8 cellular contexts compared by ENCODE assay signal in genomic region chr18:5294113-5294617, GRCh38. TPM values are rescaled to one million over a fixed set of nuclear protein-coding genes. Genes with fewer than 3 reads are reported as not detected.
DNase-seq lines count a peak whose midpoint lies in the region; ATAC-seq and TF ChIP-seq lines count a peak whose summit lies in the region.

No MANE protein-coding gene starts in this region.

- no peaks in the 10 kb centered on the region for H3K27me3 ChIP-seq in tibial nerve

- H3K36me3 ChIP-seq in SK-N-MC (ENCODE audit: insufficient read depth, low read length) = peaks cover 29% of the 10 kb centered on the region; the same call in 1 of the 2 replicates
- peaks cover 0 to 21% (median 0%) of the 10 kb centered on the region in 3 donors for H3K36me3 ChIP-seq in tibial nerve

- 31 to 38% methylated on average over 9 of the region's 9 CpGs for WGBS in tibial nerve, 2 donors

- peak overlapping the region; percentile 71 for H3K9ac ChIP-seq in SK-N-MC (ENCODE audit: insufficient read length)

- intact Hi-C loops in natural killer cell (cut with micrococcal nuclease) = loop anchor here (1.0 kb wide), 1 partner anchor 56 kb away; no protein-coding TSS in a partner anchor

- no peak for TF ChIP-seq EP300 in tibial nerve (IDR thresholded peaks at IDR 0.05)

- TF ChIP-seq CTCF in natural killer cell (IDR thresholded peaks at IDR 0.05) (no peak), tibial nerve (IDR thresholded peaks at IDR 0.05) (no peak)

- peaks cover 40% of the 10 kb centered on the region for H3K36me3 Mint-ChIP-seq in effector memory CD8-positive, alpha-beta T cell (ENCODE audit: insufficient read depth)
- peaks cover 15% of the 10 kb centered on the region for H3K36me3 Mint-ChIP-seq in natural killer cell

- H3K9me3 ChIP-seq in SK-N-MC (ENCODE audit: low read depth, low read length) (no peaks in the 10 kb centered on the region), tibial nerve (no peaks in the 10 kb centered on the region)

- peaks cover 0 to 22% (median 11%) of the 10 kb centered on the region in 4 donors for H3K4me1 ChIP-seq in tibial nerve

- peaks cover 13 to 38% of the 10 kb centered on the region in 2 donors for H3K4me1 Mint-ChIP-seq in effector memory CD8-positive, alpha-beta T cell (ENCODE audit: low read depth in 2 of 2)
- peaks cover 20 to 32% of the 10 kb centered on the region in 2 donors for H3K4me1 Mint-ChIP-seq in natural killer cell

- H3K4me3 Mint-ChIP-seq in effector memory CD8-positive, alpha-beta T cell = peak overlapping the region; percentile 94
- H3K4me3 Mint-ChIP-seq in natural killer cell = peak overlapping the region; percentile 89

- DNase-seq in NCI-H82 (lab: John Stamatoyannopoulos, UW) (peak; percentile 41), NCI-H82 treated with DMSO at 0.1 percent for 48 hours (lab: John Stamatoyannopoulos, UW; ENCODE audit: unreplicated experiment) (no peak), SK-N-MC (ENCODE audit: low read depth, low spot score) (no peak), natural killer cell (peak; percentile 18), tibial nerve (ENCODE audit: low spot score in 2 of 2) (peak in 1 of 2 donors; percentile 20), 8988T (no peak)
- peak in 1 of 3 experiments; percentile 12 for DNase-seq in effector memory CD8-positive, alpha-beta T cell

- peak overlapping the region; percentile 76; the same call in 1 of the 2 replicates for H3K27ac ChIP-seq in SK-N-MC
- H3K27ac ChIP-seq in tibial nerve = peak overlapping the region; percentile 68 to 97 (median 94)

- ATAC-seq in effector memory CD8-positive, alpha-beta T cell (replicated peaks) = no peak
- peak in 1 of 3 donors; percentile 4 for ATAC-seq in natural killer cell
- ATAC-seq in HG03442 (IDR thresholded peaks at IDR 0.05; ENCODE audit: unreplicated experiment) = no peak

- H3K9me3 Mint-ChIP-seq in effector memory CD8-positive, alpha-beta T cell = no peaks in the 10 kb centered on the region
- H3K9me3 Mint-ChIP-seq in natural killer cell = no peaks in the 10 kb centered on the region

- H3K27me3 Mint-ChIP-seq in effector memory CD8-positive, alpha-beta T cell = no peaks in the 10 kb centered on the region
- H3K27me3 Mint-ChIP-seq in natural killer cell (ENCODE audit: low read depth in 2 of 2) = peaks cover 2 to 5% of the 10 kb centered on the region in 2 donors

- H3K27ac Mint-ChIP-seq in effector memory CD8-positive, alpha-beta T cell = peak overlapping the region; percentile 97 to 98
- H3K27ac Mint-ChIP-seq in natural killer cell = peak overlapping the region; percentile 92 to 94

- TF ChIP-seq POLR2A in tibial nerve (IDR thresholded peaks at IDR 0.05) = no peak

- H3K4me3 ChIP-seq in SK-N-MC (peak overlapping the region; percentile 85), tibial nerve (peak overlapping the region; percentile 52 to 92 (median 81))

RNA-seq across cellular contexts. Expression of gene ZBTB14, which starts 1.4 kb away (rescaled TPM):
- 10 to 100 TPM; 24.7 to 25.9 (median 25.5) TPM for total RNA-seq in natural killer cell
- 10 to 100 TPM in 3 of 4 donors, 1 to 10 TPM in 1; 9.8 to 13.3 (median 11.1) TPM for total RNA-seq in tibial nerve

Comparison
In these comparisons a context has a peak if more than half of its experiments do, and no peak if none do; other contexts are left out.
1. DNase-seq: peak in NCI-H82 (single experiment) and natural killer cell (single experiment); none in NCI-H82 treated with DMSO at 0.1 percent for 48 hours (single experiment), SK-N-MC (single experiment) and 8988T (single experiment).